8 cellular contexts compared by ENCODE assay signal in the genomic region with DNA sequence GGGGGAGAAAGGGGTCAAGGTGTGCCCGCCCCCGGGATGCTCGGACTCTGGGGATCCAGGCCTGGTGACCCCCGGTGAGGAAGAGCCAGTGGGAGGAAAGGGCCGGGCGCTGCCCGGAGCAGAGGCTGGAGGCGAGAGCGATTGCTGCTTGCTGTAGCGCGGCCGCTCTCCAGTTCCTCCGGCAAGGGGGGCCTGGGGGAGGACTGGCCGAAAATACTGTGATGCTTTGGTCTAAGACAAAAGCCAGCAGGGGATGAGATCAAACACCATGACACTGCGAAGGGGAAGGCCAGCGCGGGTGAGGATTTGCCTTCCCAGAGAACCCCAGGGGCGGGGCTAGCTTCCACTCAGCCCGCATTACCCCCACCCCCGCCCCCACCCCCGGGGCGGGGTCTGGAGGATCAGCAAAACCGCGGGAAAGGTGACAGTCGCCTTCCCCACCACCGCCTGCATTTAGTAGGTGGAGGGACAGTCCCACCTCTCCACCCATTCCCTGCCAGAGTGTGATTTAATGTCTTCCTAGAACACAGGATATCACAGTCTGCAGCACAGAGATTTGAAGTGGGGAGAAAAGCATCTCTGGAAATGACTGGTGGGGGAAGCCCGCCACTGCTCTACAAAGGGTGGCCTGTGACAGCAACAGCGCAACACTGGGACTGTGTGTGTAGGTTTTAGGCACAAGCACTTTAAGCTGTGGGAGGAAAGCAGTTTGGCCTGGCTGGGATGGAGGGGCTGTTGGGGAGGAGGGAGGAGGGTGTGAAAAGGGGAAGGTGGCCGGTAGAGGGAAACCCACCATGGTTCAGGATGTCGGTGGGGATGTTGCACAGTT. TPM values are rescaled to one million over a fixed set of nuclear protein-coding genes. Genes with fewer than 3 reads are reported as not detected.
A peak's percentile ranks its signal among the peaks of the same experiment; 100 is the strongest.
DNase-seq lines count a peak whose midpoint lies in the region; ATAC-seq, FAIRE-seq and TF ChIP-seq lines count a peak whose summit lies in the region.

No MANE protein-coding gene starts in this region.

- ATAC-seq in HG03432 (IDR thresholded peaks at IDR 0.05; ENCODE audit: unreplicated experiment): peak; percentile 87
- peak; percentile 63 for ATAC-seq in mucosa of descending colon

- no peak overlapping the region for H3K23ac ChIP-seq in H1 (ENCODE audit: insufficient read length)

- H3K36me3 Mint-ChIP-seq in activated CD4-positive, alpha-beta memory T cell treated with anti-CD3 and anti-CD28 coated beads, Interleukin-2, amount 10 ng/mL, durations not matched to agents 7 days and 5 days (ENCODE audit: low read depth): no peaks in the 10 kb centered on the region

- H3K14ac ChIP-seq in H1 (ENCODE audit: insufficient read length): no peak overlapping the region

- no peak for TF ChIP-seq EP300 in H1 (IDR thresholded peaks at IDR 0.05; ENCODE audit: borderline replicate concordance in 1 of 2, low read depth in 2 of 2, low read length in 2 of 2)

- H3K27ac Mint-ChIP-seq in activated CD4-positive, alpha-beta memory T cell treated with anti-CD3 and anti-CD28 coated beads, Interleukin-2, amount 10 ng/mL, durations not matched to agents 7 days and 5 days: peak overlapping the region; percentile 3

- peak overlapping the region; percentile 67 for H3K4me3 Mint-ChIP-seq in activated CD4-positive, alpha-beta memory T cell treated with anti-CD3 and anti-CD28 coated beads, Interleukin-2, amount 10 ng/mL, durations not matched to agents 7 days and 5 days

- no peak overlapping the region for H4K5ac ChIP-seq in H1 (ENCODE audit: insufficient read length, low read depth, low read length)

- peaks cover 0 to 6% (median 3%) of the 10 kb centered on the region in 4 experiments; a peak in 1 of 7 replicates for H3K27me3 ChIP-seq in H1 (replicated peaks in 1 of 4; ENCODE audit: control insufficient read depth in 3 of 4, extremely low read depth in 1 of 4, insufficient read depth in 3 of 4, low read length in 3 of 4)

- H3K9ac ChIP-seq in H1 (replicated peaks in 1 of 4; ENCODE audit: extremely low read depth in 1 of 4, low read depth in 3 of 4, low read length in 3 of 4): peak overlapping the region in 3 of 4 experiments; percentile 42 to 73 (median 65); a peak in 4 of 7 replicates

- H2BK120ac ChIP-seq in H1 (replicated peaks; ENCODE audit: low read depth, low read length): no peak overlapping the region

- H3K36me3 ChIP-seq in H1 (ENCODE audit: control insufficient read depth in 2 of 4, insufficient read depth in 4 of 4, low read length in 3 of 4): no peaks in the 10 kb centered on the region
- no peaks in the 10 kb centered on the region for H3K36me3 ChIP-seq in mucosa of descending colon (ENCODE audit: low read depth)

- no peak overlapping the region for H2AFZ ChIP-seq in H1 (ENCODE audit: low read length)

- peak overlapping the region; percentile 92; the same call in 1 of the 2 replicates for H4K8ac ChIP-seq in H1 (ENCODE audit: extremely low read depth, insufficient read depth, low read length)

- 14% methylated on average over 22 of the region's 30 CpGs; no CpG with 5 or more reads in 1 of the 2 experiments for WGBS in H1 (ENCODE audit: extremely low coverage in 1 of 2, insufficient coverage in 1 of 2, insufficient read length in 1 of 2, insufficient replicate concordance in 2 of 2, low coverage in 1 of 2, low lambda C conversion rate in 2 of 2, missing lambda C conversion rate in 1 of 2), 2 experiments

- TF ChIP-seq RAD21 in H1 (IDR thresholded peaks at IDR 0.05 in 1 of 2, conservative IDR thresholded peaks at IDR 0.05 in 1 of 2; ENCODE audit: low read depth in 2 of 2, low read length in 2 of 2): no peak; a peak in 1 of 4 replicates

- no peaks in the 10 kb centered on the region; a peak in 1 of 4 replicates for H3K79me2 ChIP-seq in H1 (ENCODE audit: control insufficient read depth in 1 of 2, insufficient read depth in 2 of 2, low read length in 2 of 2)

- TF ChIP-seq CTCF in AG09319 (IDR thresholded peaks at IDR 0.05; ENCODE audit: low read depth, low read length) (peak; percentile 11), H1 (IDR thresholded peaks at IDR 0.05; ENCODE audit: control extremely low read depth in 1 of 3, insufficient read depth in 1 of 3, low read depth in 1 of 3, low read length in 3 of 3) (peak in 1 of 3 experiments; percentile 2; a peak in 1 of 4 replicates), mucosa of descending colon (IDR thresholded peaks at IDR 0.05) (no peak)

- peak overlapping the region; percentile 68 to 97 for H3K4me2 ChIP-seq in H1 (ENCODE audit: insufficient read depth in 1 of 2, low read depth in 2 of 2, low read length in 2 of 2)

- no peaks in the 10 kb centered on the region for H3K9me3 Mint-ChIP-seq in activated CD4-positive, alpha-beta memory T cell treated with anti-CD3 and anti-CD28 coated beads, Interleukin-2, amount 10 ng/mL, durations not matched to agents 7 days and 5 days

- TF ChIP-seq POLR2A in H1 (IDR thresholded peaks at IDR 0.05; ENCODE audit: control extremely low read depth in 1 of 2, low read depth in 2 of 2, low read length in 2 of 2): peak in 1 of 2 experiments; percentile 26; a peak in 1 of 3 replicates

- H2BK20ac ChIP-seq in H1 (ENCODE audit: low read length): peak overlapping the region; percentile 23; the same call in 1 of the 2 replicates

- POLR2A ChIA-PET in activated CD4-positive, alpha-beta memory T cell treated with anti-CD3 and anti-CD28 coated beads, Interleukin-2, amount 10 ng/mL, durations not matched to agents 7 days and 5 days (lab: Charles Lee): interaction anchor here (0.7 to 1.4 kb wide), 2 partner anchors 33 to 90 kb away, joined by 3 to 4 read pairs; no protein-coding TSS in a partner anchor
- POLR2A ChIA-PET in H1 (lab: Charles Lee; ENCODE audit: partially characterized antibody): interaction anchor here (1.2 to 1.6 kb wide), 2 partner anchors 11 to 24 kb away, joined by 3 to 4 read pairs; no protein-coding TSS in a partner anchor

- intact Hi-C loops in mucosa of descending colon (cut with DNase I, micrococcal nuclease): no loop called here

- no peaks in the 10 kb centered on the region; the same call in 1 of the 2 replicates for H3K79me1 ChIP-seq in H1 (ENCODE audit: low read depth, low read length)

- H3K23me2 ChIP-seq in H1 (ENCODE audit: low read depth, low read length): peaks cover 11% of the 10 kb centered on the region

- H4K91ac ChIP-seq in H1 (replicated peaks; ENCODE audit: insufficient read length, low read length): peak overlapping the region; percentile 98

- H2BK15ac ChIP-seq in H1 (ENCODE audit: low read length): peak overlapping the region; percentile 46; the same call in 1 of the 2 replicates

- DNase-seq in AG09319 (ENCODE audit: extremely low read depth, low read depth) (no peak), GM19239 (ENCODE audit: insufficient read length, low spot score) (peak; percentile 56), NCI-H748 (lab: John Stamatoyannopoulos, UW; ENCODE audit: unreplicated experiment) (peak; percentile 96), H1 (ENCODE audit: low read depth in 1 of 2, low spot score in 2 of 2) (peak in 1 of 2 experiments; percentile 90), mucosa of descending colon (peak; percentile 68 to 72 (median 72))
- peak; percentile 70 for DNase-seq in activated CD4-positive, alpha-beta memory T cell treated with anti-CD3 and anti-CD28 coated beads, Interleukin-2, amount 10 ng/mL, durations not matched to agents 7 days and 5 days
- DNase-seq in stimulated activated CD8-positive, alpha-beta memory T cell treated with anti-CD3 and anti-CD28 coated beads, Interleukin-7, amount 100 ng/mL, for 1 hour (ENCODE audit: low read depth in 2 of 2): peak; percentile 19 to 30

- H2BK5ac ChIP-seq in H1 (ENCODE audit: low read depth, low read length): peak overlapping the region; percentile 56; the same call in 1 of the 2 replicates

- peak; percentile 66 for FAIRE-seq in GM19239 (lab: Jason Lieb, UNC)
- FAIRE-seq in H1 (lab: Jason Lieb, UNC): peak; percentile 13

- H3K4me1 ChIP-seq in H1 (replicated peaks in 1 of 4; ENCODE audit: control insufficient read depth in 3 of 4, insufficient read depth in 4 of 4, low read length in 3 of 4) (peaks cover 0 to 19% (median 12%) of the 10 kb centered on the region in 4 experiments; a peak in 6 of 7 replicates), mucosa of descending colon (ENCODE audit: low read depth) (peaks cover 13% of the 10 kb centered on the region)

- peak overlapping the region; percentile 93 for H3K18ac ChIP-seq in H1 (ENCODE audit: extremely low read depth, low read length)

- H3K4me3 ChIP-seq in H1 (ENCODE audit: extremely low read depth in 1 of 4, insufficient read depth in 2 of 4, low read depth in 3 of 4, low read length in 4 of 4) (peak overlapping the region; percentile 38 to 76 (median 66)), mucosa of descending colon (no peak overlapping the region)

- peaks cover 27% of the 10 kb centered on the region for H3K4me1 Mint-ChIP-seq in activated CD4-positive, alpha-beta memory T cell treated with anti-CD3 and anti-CD28 coated beads, Interleukin-2, amount 10 ng/mL, durations not matched to agents 7 days and 5 days

- 0 out of 2 replicates have a peak overlapping the region, but pooled peaks have one; percentile 2 for H2BK12ac ChIP-seq in H1 (ENCODE audit: low read depth, low read length)

- peaks cover 45% of the 10 kb centered on the region for H3K27me3 Mint-ChIP-seq in activated CD4-positive, alpha-beta memory T cell treated with anti-CD3 and anti-CD28 coated beads, Interleukin-2, amount 10 ng/mL, durations not matched to agents 7 days and 5 days

- H3K9me3 ChIP-seq in H1 (ENCODE audit: insufficient read depth in 2 of 2, low read depth in 1 of 2, low read length in 1 of 2): no peaks in the 10 kb centered on the region
- H3K9me3 ChIP-seq in mucosa of descending colon: no peaks in the 10 kb centered on the region

- no peak overlapping the region for H2AK5ac ChIP-seq in H1 (ENCODE audit: low read depth, low read length)

- H3K56ac ChIP-seq in H1 (replicated peaks; ENCODE audit: insufficient read length, low read depth, low read length): peak overlapping the region; percentile 55

- no peak overlapping the region for H3K4ac ChIP-seq in H1 (replicated peaks; ENCODE audit: insufficient read length, low read depth, low read length)

- H3K27ac ChIP-seq in H1 (ENCODE audit: low read depth, low read length): peak overlapping the region; percentile 36

- CTCF ChIA-PET in activated CD4-positive, alpha-beta memory T cell treated with anti-CD3 and anti-CD28 coated beads, Interleukin-2, amount 10 ng/mL, durations not matched to agents 7 days and 5 days (lab: Charles Lee): no interaction called here
- CTCF ChIA-PET in H1 (lab: Charles Lee; ENCODE audit: partially characterized antibody): interaction anchor here (0.8 to 1.6 kb wide), 4 partner anchors 16 to 34 kb away, joined by 3 to 7 read pairs (median 4); no protein-coding TSS in a partner anchor

- H4K20me1 ChIP-seq in H1 (replicated peaks in 1 of 2; ENCODE audit: control insufficient read depth in 1 of 2, insufficient read depth in 2 of 2, low read length in 2 of 2): no peaks in the 10 kb centered on the region

RNA-seq across cellular contexts. Expression of gene MRC2, which starts 25.7 kb away (rescaled TPM):
- 1 to 10 TPM; 6.2 to 8.9 TPM for total RNA-seq in activated CD4-positive, alpha-beta memory T cell treated with anti-CD3 and anti-CD28 coated beads, Interleukin-2, amount 10 ng/mL, durations not matched to agents 7 days and 5 days
- 23.0 and 24.2 TPM in 2 replicates for total RNA-seq in H1 (2021; fragmentation: NEBNext Ultra II Directional; extraction: Animal tissue kit (Norgen Biotek cat#: 25700))
- polyA plus RNA-seq in H1 (2011; rRNA removed): 7.0 and 17.2 TPM in 2 replicates
- polyA plus RNA-seq in H1 (2011; cell fraction: cytosol; rRNA removed): 10.9 TPM
- 82.7 TPM for polyA plus RNA-seq in H1 (2011; cell fraction: nucleus; rRNA removed)
- polyA plus RNA-seq in H1 (2012, experiment 1 of 2): 12.5 to 19.6 TPM (median 17.8 TPM) in 4 replicates
- polyA plus RNA-seq in H1 (2012, experiment 2 of 2): 14.4 TPM
- 25.8 TPM for polyA plus RNA-seq in H1 (2013, experiment 1 of 2)
- polyA plus RNA-seq in H1 (2013, experiment 2 of 2): 22.6 TPM
- polyA minus RNA-seq in H1 (2011; rRNA and poly(A)+ RNA removed): 10.5 and 11.7 TPM in 2 replicates
- 17.7 TPM for polyA minus RNA-seq in H1 (2011; cell fraction: cytosol; rRNA and poly(A)+ RNA removed)
- 26.9 TPM for polyA minus RNA-seq in H1 (2011; cell fraction: nucleus; rRNA and poly(A)+ RNA removed)
- total RNA-seq in mucosa of descending colon: 10 to 100 TPM in 2 of 3 donors, 1 to 10 TPM in 1; 5.1 to 20.3 (median 10.8) TPM
